In genomic region chr2:174772492-174772801, GRCh38 we compare ENCODE assay signal across 1 cellular context.
TF ChIP-seq lines count a peak whose summit lies in the region.

No MANE protein-coding gene starts in this region.

TF ChIP-seq in SK-N-SH, 30 proteins besides CTCF, POLR2A, EP300 and RAD21 (continued from another document):
- TF ChIP-seq, protein P1, sequence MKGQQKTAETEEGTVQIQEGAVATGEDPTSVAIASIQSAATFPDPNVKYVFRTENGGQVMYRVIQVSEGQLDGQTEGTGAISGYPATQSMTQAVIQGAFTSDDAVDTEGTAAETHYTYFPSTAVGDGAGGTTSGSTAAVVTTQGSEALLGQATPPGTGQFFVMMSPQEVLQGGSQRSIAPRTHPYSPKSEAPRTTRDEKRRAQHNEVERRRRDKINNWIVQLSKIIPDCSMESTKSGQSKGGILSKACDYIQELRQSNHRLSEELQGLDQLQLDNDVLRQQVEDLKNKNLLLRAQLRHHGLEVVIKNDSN (IDR thresholded peaks at IDR 0.05; ENCODE audit: borderline replicate concordance, low read depth): no peak
- TF ChIP-seq ZBTB33 (IDR thresholded peaks at IDR 0.05; ENCODE audit: borderline replicate concordance, low read depth) (no peak), FOSL2 (IDR thresholded peaks at IDR 0.05; ENCODE audit: borderline replicate concordance, low read depth) (no peak), NRF1 (IDR thresholded peaks at IDR 0.05; ENCODE audit: low read depth, low read length) (no peak), CHD2 (IDR thresholded peaks at IDR 0.05; ENCODE audit: low read length, partially characterized antibody) (no peak), MXI1 (IDR thresholded peaks at IDR 0.05; ENCODE audit: low read depth, low read length) (no peak)
